In the genomic region with DNA sequence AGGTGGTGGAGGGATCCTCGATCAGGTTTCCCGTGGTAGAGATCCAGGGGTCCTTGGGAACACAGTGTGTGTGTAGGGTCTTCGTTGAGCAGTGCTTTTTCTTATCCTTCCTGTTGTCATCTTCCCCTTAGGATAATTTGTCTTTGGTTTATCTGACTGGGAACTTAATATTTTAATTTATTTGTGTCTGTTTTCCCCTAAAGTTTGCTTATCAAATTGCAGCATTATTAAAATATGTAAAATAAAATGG, we compare ENCODE assay signal across 1 cellular context.
A peak's percentile ranks its signal among the peaks of the same experiment; 100 is the strongest.
TF ChIP-seq lines count a peak whose summit lies in the region.

No MANE protein-coding gene starts in this region.

TF ChIP-seq in K562, 482 proteins besides CTCF, POLR2A, EP300 and RAD21 (continues in another document):
- TF ChIP-seq FIP1L1 (IDR thresholded peaks at IDR 0.05; ENCODE audit: low read depth, low read length, poor library complexity, severe bottlenecking), result no peak
- no peak for TF ChIP-seq CEBPG (CRISPR knock-in tag; IDR thresholded peaks at IDR 0.05)
- TF ChIP-seq CEBPG (tag; conservative IDR thresholded peaks at IDR 0.05 in 1 of 2, IDR thresholded peaks at IDR 0.05 in 1 of 2), result peak in 1 of 2 experiments; percentile 7; a peak in 2 of 4 replicates
- no peak for TF ChIP-seq SREBF1 (IDR thresholded peaks at IDR 0.05; ENCODE audit: borderline replicate concordance, low read depth, low read length)
- peak in 1 of 2 experiments; percentile 72; a peak in 1 of 4 replicates for TF ChIP-seq MLLT1 (IDR thresholded peaks at IDR 0.05)
- TF ChIP-seq SNIP1 (IDR thresholded peaks at IDR 0.05; ENCODE audit: low read depth), result 0 out of 2 replicates have a peak, but pooled peaks have one; percentile 31
- TF ChIP-seq GTF2B (IDR thresholded peaks at IDR 0.05; ENCODE audit: extremely low read depth, insufficient read length), result no peak
- no peak for TF ChIP-seq TBP (optimal IDR thresholded peaks at IDR 0.05; ENCODE audit: low read depth, low read length)
- TF ChIP-seq NFRKB (IDR thresholded peaks at IDR 0.05; ENCODE audit: low read depth), result 0 out of 2 replicates have a peak, but pooled peaks have one; percentile 2
- TF ChIP-seq ZNF512 (tag; IDR thresholded peaks at IDR 0.05), result 0 out of 2 replicates have a peak, but pooled peaks have one; percentile 11
- no peak for TF ChIP-seq ZFP30 (CRISPR knock-in tag; IDR thresholded peaks at IDR 0.05; ENCODE audit: borderline replicate concordance)
- TF ChIP-seq NFIC (IDR thresholded peaks at IDR 0.05), result peak; percentile 36; the same call in 1 of the 2 replicates
- no peak for TF ChIP-seq ZNF644 (tag; IDR thresholded peaks at IDR 0.05; ENCODE audit: low read depth)
- no peak for TF ChIP-seq ZFP91 (CRISPR knock-in tag; IDR thresholded peaks at IDR 0.05)
- TF ChIP-seq ZZZ3 (IDR thresholded peaks at IDR 0.05), result no peak
- 0 out of 2 replicates have a peak, but pooled peaks have one; percentile 9 for TF ChIP-seq SREBF2 (CRISPR knock-in tag; IDR thresholded peaks at IDR 0.05)
- no peak for TF ChIP-seq SAP30 (IDR thresholded peaks at IDR 0.05; ENCODE audit: borderline replicate concordance, insufficient read depth, low read depth, low read length, poor library complexity, severe bottlenecking)
- TF ChIP-seq U2AF2 (optimal IDR thresholded peaks at IDR 0.05; ENCODE audit: low read depth, low read length), result no peak
- no peak for TF ChIP-seq TFE3 (CRISPR knock-in tag; IDR thresholded peaks at IDR 0.05)
- TF ChIP-seq MIER1 (IDR thresholded peaks at IDR 0.05; ENCODE audit: low read depth), result peak; percentile 26; the same call in 1 of the 2 replicates
- TF ChIP-seq ZSCAN29 (IDR thresholded peaks at IDR 0.05), result no peak
- peak; percentile 11; the same call in 1 of the 2 replicates for TF ChIP-seq SMARCA4 (IDR thresholded peaks at IDR 0.05)
- peak; percentile 29; the same call in 1 of the 2 replicates for TF ChIP-seq ZBTB40 (IDR thresholded peaks at IDR 0.05)
- TF ChIP-seq ZBTB40 (CRISPR knock-in tag; IDR thresholded peaks at IDR 0.05), result no peak
- TF ChIP-seq RBFOX2 (IDR thresholded peaks at IDR 0.05; ENCODE audit: low read depth, low read length), result no peak
- no peak for TF ChIP-seq DPF2 (IDR thresholded peaks at IDR 0.05)
- TF ChIP-seq CAMTA2 (CRISPR knock-in tag; conservative IDR thresholded peaks at IDR 0.05), result no peak
- TF ChIP-seq, protein P1, sequence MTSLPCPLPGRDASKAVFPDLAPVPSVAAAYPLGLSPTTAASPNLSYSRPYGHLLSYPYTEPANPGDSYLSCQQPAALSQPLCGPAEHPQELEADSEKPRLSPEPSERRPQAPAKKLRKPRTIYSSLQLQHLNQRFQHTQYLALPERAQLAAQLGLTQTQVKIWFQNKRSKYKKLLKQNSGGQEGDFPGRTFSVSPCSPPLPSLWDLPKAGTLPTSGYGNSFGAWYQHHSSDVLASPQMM (CRISPR knock-in tag; IDR thresholded peaks at IDR 0.05), result no peak
- no peak for TF ChIP-seq ELK1 (CRISPR knock-in tag; IDR thresholded peaks at IDR 0.05)
- no peak for TF ChIP-seq FOXK1 (CRISPR knock-in tag; IDR thresholded peaks at IDR 0.05; ENCODE audit: borderline replicate concordance)
- no peak for TF ChIP-seq BRD9 (IDR thresholded peaks at IDR 0.05; ENCODE audit: low read depth, partially characterized antibody)
- no peak for TF ChIP-seq NFATC3 (IDR thresholded peaks at IDR 0.05)
- TF ChIP-seq CSDE1 (IDR thresholded peaks at IDR 0.05), result no peak
- peak; percentile 68 for TF ChIP-seq CHD1 (IDR thresholded peaks at IDR 0.05; ENCODE audit: low read length)
- no peak for TF ChIP-seq SMAD1 (IDR thresholded peaks at IDR 0.05; ENCODE audit: low read depth, low read length, partially characterized antibody)
- TF ChIP-seq KDM5B (IDR thresholded peaks at IDR 0.05; ENCODE audit: insufficient replicate concordance, low read depth, low read length), result no peak
- peak; percentile 0; the same call in 1 of the 2 replicates for TF ChIP-seq NCOR1 (IDR thresholded peaks at IDR 0.05)
- TF ChIP-seq PHF21A (IDR thresholded peaks at IDR 0.05; ENCODE audit: borderline replicate concordance, low read depth), result no peak
- 0 out of 2 replicates have a peak, but pooled peaks have one; percentile 2 for TF ChIP-seq SOX6 (IDR thresholded peaks at IDR 0.05)
- no peak for TF ChIP-seq EZH2 (IDR thresholded peaks at IDR 0.05; ENCODE audit: borderline replicate concordance, low read depth, low read length)
